8 cellular contexts compared by ENCODE assay signal in the genomic region with DNA sequence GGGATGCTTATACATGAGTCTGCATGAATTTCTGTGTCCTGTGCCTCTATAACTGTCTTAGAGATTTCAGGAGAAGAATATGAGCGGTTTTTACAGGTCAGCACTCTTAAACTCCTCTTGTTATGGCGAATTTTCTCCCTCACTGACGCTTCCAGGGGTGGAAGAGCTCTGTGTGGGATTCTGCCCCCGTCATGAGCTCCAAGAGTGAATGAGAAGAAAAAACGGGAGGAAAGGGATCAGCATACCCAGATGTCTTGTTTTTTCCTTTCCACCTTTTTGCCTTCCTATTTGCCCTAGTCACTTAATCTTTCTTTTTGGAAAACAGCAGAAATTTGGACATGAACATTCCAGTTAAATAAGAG. TPM values are rescaled to one million over a fixed set of nuclear protein-coding genes. Genes with fewer than 3 reads are reported as not detected.
DNase-seq lines count a peak whose midpoint lies in the region; ATAC-seq and TF ChIP-seq lines count a peak whose summit lies in the region.

No MANE protein-coding gene starts in this region.

- DNase-seq in SJCRH30 (no peak), fibroblast of villous mesenchyme (ENCODE audit: low read depth) (no peak), sciatic nerve (ENCODE audit: low spot score) (no peak), mesenteric fat pad (ENCODE audit: low spot score) (no peak)

- ATAC-seq in GM18502 (IDR thresholded peaks at IDR 0.05; ENCODE audit: poor library complexity, unreplicated experiment) (peak; percentile 3), sciatic nerve (peak; percentile 35), HG02610 (IDR thresholded peaks at IDR 0.05; ENCODE audit: unreplicated experiment) (no peak), esophagus mucosa (no peak), GM18511 (IDR thresholded peaks at IDR 0.05; ENCODE audit: unreplicated experiment) (no peak)

- peak overlapping the region; percentile 83 for H3K4me3 ChIP-seq in SJCRH30
- H3K4me3 ChIP-seq in fibroblast of villous mesenchyme (ENCODE audit: low read depth, low read length) = peak overlapping the region; percentile 88

- H3K27ac ChIP-seq in SJCRH30 = peak overlapping the region; percentile 22; the same call in 1 of the 2 replicates

- no peaks in the 10 kb centered on the region for H3K36me3 ChIP-seq in SJCRH30

- H3K4me1 ChIP-seq in SJCRH30 = peaks cover 5% of the 10 kb centered on the region; the same call in 1 of the 2 replicates

- no peaks in the 10 kb centered on the region for H3K9me3 ChIP-seq in SJCRH30 (replicated peaks)

- TF ChIP-seq CTCF in fibroblast of villous mesenchyme (IDR thresholded peaks at IDR 0.05; ENCODE audit: insufficient read depth, low read depth, low read length) = no peak

- intact Hi-C loops in sciatic nerve (cut with DNase I) = no loop called here

- peaks cover 12% of the 10 kb centered on the region for H3K27me3 ChIP-seq in SJCRH30

RNA-seq across cellular contexts. Expression of gene PFKM, which starts 0.7 kb away (rescaled TPM):
- total RNA-seq in SJCRH30 (2014; rRNA removed; shearing (Covaris generic)) = 64.4 and 69.3 TPM in 2 replicates
- total RNA-seq in fibroblast of villous mesenchyme (54.4 and 83.8 TPM in 2 replicates), sciatic nerve (66.0 TPM), mesenteric fat pad (27.5 TPM), esophagus mucosa (24.7 TPM)

RNA-seq across cellular contexts. Expression of gene SENP1, which starts 13.9 kb away (rescaled TPM):
- 53.6 and 53.9 TPM in 2 replicates for total RNA-seq in SJCRH30 (2014; rRNA removed; shearing (Covaris generic))
- total RNA-seq in fibroblast of villous mesenchyme = 28.3 and 35.8 TPM in 2 replicates
- 23.8 TPM for total RNA-seq in sciatic nerve
- total RNA-seq in mesenteric fat pad = 14.5 TPM
- 13.4 TPM for total RNA-seq in esophagus mucosa

RNA-seq across cellular contexts. Expression of gene ASB8, which starts 37.5 kb away (rescaled TPM):
- 29.1 and 31.2 TPM in 2 replicates for total RNA-seq in SJCRH30 (2014; rRNA removed; shearing (Covaris generic))
- total RNA-seq in fibroblast of villous mesenchyme (23.7 and 27.4 TPM in 2 replicates), sciatic nerve (36.0 TPM), mesenteric fat pad (41.8 TPM), esophagus mucosa (24.7 TPM)

Comparison
In these comparisons a context has a peak if more than half of its experiments do, and no peak if none do; other contexts are left out.
1. ATAC-seq: peak in GM18502 (single experiment) and sciatic nerve (single experiment); none in HG02610 (single experiment), esophagus mucosa (single experiment) and GM18511 (single experiment).